In genomic region chr20:58137651-58138265, GRCh38 we compare ENCODE assay signal across 21 cellular contexts.
A peak's percentile ranks its signal among the peaks of the same experiment; 100 is the strongest.
DNase-seq lines count a peak whose midpoint lies in the region; ATAC-seq and TF ChIP-seq lines count a peak whose summit lies in the region.
"Had no signal": no experiment of that assay in that cellular context is flagged by ENCODE, and none has a peak within 500 bp of the region (broad histone marks: within the 10 kb centered on the region; RNA-seq: fewer than 3 reads in every experiment).

No MANE protein-coding gene starts in this region.

- no peaks in the 10 kb centered on the region for H3K4me1 Mint-ChIP-seq in activated CD8-positive, alpha-beta memory T cell treated with anti-CD3 and anti-CD28 coated beads, Interleukin-2, amount 10 ng/mL, durations not matched to agents 7 days and 5 days
- H3K4me1 Mint-ChIP-seq: B cell had no signal

- H3K36me3 Mint-ChIP-seq in activated CD8-positive, alpha-beta memory T cell treated with anti-CD3 and anti-CD28 coated beads, Interleukin-2, amount 10 ng/mL, durations not matched to agents 7 days and 5 days = no peaks in the 10 kb centered on the region

- H3K36me3 ChIP-seq in spleen (no peaks in the 10 kb centered on the region), vagina (no peaks in the 10 kb centered on the region), testis (ENCODE audit: low read depth, missing control alignments) (no peaks in the 10 kb centered on the region)

- H3K4me1 ChIP-seq in spleen (peaks cover 0 to 4% (median 0%) of the 10 kb centered on the region in 6 donors), vagina (no peaks in the 10 kb centered on the region), testis (peaks cover 2% of the 10 kb centered on the region)

- H3K4me3 ChIP-seq in spleen = no peak overlapping the region
- no peak overlapping the region for H3K4me3 ChIP-seq in vagina
- no peak overlapping the region for H3K4me3 ChIP-seq in testis

- H3K27ac Mint-ChIP-seq in activated CD8-positive, alpha-beta memory T cell treated with anti-CD3 and anti-CD28 coated beads, Interleukin-2, amount 10 ng/mL, durations not matched to agents 7 days and 5 days = no peak overlapping the region
- H3K27ac Mint-ChIP-seq: B cell had no signal

- H3K4me3 Mint-ChIP-seq in activated CD8-positive, alpha-beta memory T cell treated with anti-CD3 and anti-CD28 coated beads, Interleukin-2, amount 10 ng/mL, durations not matched to agents 7 days and 5 days = no peak overlapping the region
- H3K4me3 Mint-ChIP-seq: B cell had no signal

- 88 to 94% (median 90%) methylated on average over 9 of the region's 9 CpGs for WGBS in spleen, 5 donors
- WGBS in testis, 2 donors = 91 to 98% methylated on average over 9 of the region's 9 CpGs

- TF ChIP-seq CTCF in spleen (IDR thresholded peaks at IDR 0.05 in 8 of 11, conservative IDR thresholded peaks at IDR 0.05 in 3 of 11) (no peak), vagina (IDR thresholded peaks at IDR 0.05) (no peak), testis (IDR thresholded peaks at IDR 0.05) (no peak)

- CTCF ChIA-PET in activated CD8-positive, alpha-beta memory T cell treated with anti-CD3 and anti-CD28 coated beads, Interleukin-2, amount 10 ng/mL, durations not matched to agents 7 days and 5 days (lab: Charles Lee) = no interaction called here

- no peaks in the 10 kb centered on the region for H3K9me3 Mint-ChIP-seq in activated CD8-positive, alpha-beta memory T cell treated with anti-CD3 and anti-CD28 coated beads, Interleukin-2, amount 10 ng/mL, durations not matched to agents 7 days and 5 days (ENCODE audit: low read depth)

- peaks cover 49% of the 10 kb centered on the region for H3K27me3 Mint-ChIP-seq in activated CD8-positive, alpha-beta memory T cell treated with anti-CD3 and anti-CD28 coated beads, Interleukin-2, amount 10 ng/mL, durations not matched to agents 7 days and 5 days

- ATAC-seq in activated CD8-positive, alpha-beta memory T cell treated with anti-CD3 and anti-CD28 coated beads, Interleukin-2, amount 10 ng/mL, durations not matched to agents 7 days and 5 days = no peak
- ATAC-seq in left lobe of liver = no peak
- ATAC-seq in GM21447 (IDR thresholded peaks at IDR 0.05; ENCODE audit: unreplicated experiment) = no peak
- ATAC-seq: PC-3 had no signal

- H3K27ac ChIP-seq in spleen (no peak overlapping the region), vagina (no peak overlapping the region), testis (no peak overlapping the region)

- no peaks in the 10 kb centered on the region for H3K9me3 ChIP-seq in spleen
- no peaks in the 10 kb centered on the region for H3K9me3 ChIP-seq in vagina
- H3K9me3 ChIP-seq in testis = no peaks in the 10 kb centered on the region
- H3K9me3 ChIP-seq: Caco-2 had no signal

- peak; percentile 24 for DNase-seq in activated CD8-positive, alpha-beta memory T cell treated with anti-CD3 and anti-CD28 coated beads for 24 hours
- no peak for DNase-seq in activated CD8-positive, alpha-beta memory T cell treated with anti-CD3 and anti-CD28 coated beads, Interleukin-2, amount 10 ng/mL, durations not matched to agents 7 days and 5 days
- DNase-seq in left lobe of liver (ENCODE audit: low spot score) (peak; percentile 24), spleen (peak; percentile 32), vagina (ENCODE audit: extremely low spot score in 2 of 2) (peak; percentile 81 to 85), testis (no peak), germinal center (ENCODE audit: low spot score) (no peak)
- DNase-seq: 8988T, Caco-2, DMS153, GDM1, H7, IMR-90, NCI-H1417, NCI-H187 treated with DMSO at 0.1 percent for 48 hours, NCI-H345, NCI-H524 treated with DMSO at 0.1 percent for 48 hours, PC-3, RPMI8226 had no signal

- intact Hi-C loops in spleen (cut with DNase I; ENCODE audit: low total_unique reads) (no loop called here), vagina (cut with DNase I) (no loop called here), testis (cut with DNase I; ENCODE audit: low total_unique reads) (no loop called here)

- H3K27me3 ChIP-seq in spleen (replicated peaks in 1 of 7) (peaks cover 0 to 76% (median 6%) of the 10 kb centered on the region in 7 donors), vagina (no peaks in the 10 kb centered on the region), testis (no peaks in the 10 kb centered on the region)

- TF ChIP-seq POLR2A in spleen (IDR thresholded peaks at IDR 0.05) (no peak), vagina (IDR thresholded peaks at IDR 0.05) (no peak), testis (IDR thresholded peaks at IDR 0.05) (no peak)

Comparison
In these comparisons a context has a peak if more than half of its experiments do, and no peak if none do; other contexts are left out.
1. DNase-seq: peak in activated CD8-positive, alpha-beta memory T cell treated with anti-CD3 and anti-CD28 coated beads for 24 hours (single experiment), left lobe of liver (single experiment), spleen (single experiment) and vagina (2 of 2); none in activated CD8-positive, alpha-beta memory T cell treated with anti-CD3 and anti-CD28 coated beads, Interleukin-2, amount 10 ng/mL, durations not matched to agents 7 days and 5 days (single experiment), testis (single experiment) and germinal center (single experiment).